In the genomic region with DNA sequence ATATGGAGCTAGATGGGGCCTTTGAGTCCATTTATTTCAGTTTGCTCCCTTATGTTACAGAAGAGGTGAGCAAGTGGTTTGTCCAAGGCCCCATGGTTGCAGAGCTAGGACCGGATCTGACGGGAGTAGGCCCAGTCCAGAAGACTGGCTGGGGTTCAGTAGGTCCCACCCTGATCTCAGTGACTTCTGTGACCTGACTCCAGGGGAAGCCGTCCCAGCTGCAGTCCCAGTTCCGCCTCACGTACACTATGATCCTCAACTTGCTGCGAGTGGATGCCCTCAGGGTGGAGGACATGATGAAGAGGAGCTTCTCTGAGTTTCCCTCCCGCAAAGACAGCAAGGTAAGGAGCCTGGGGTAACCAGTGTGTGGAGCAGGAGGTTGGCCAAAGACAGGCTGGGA, we compare ENCODE assay signal across 18 cellular contexts. TPM values are rescaled to one million over a fixed set of nuclear protein-coding genes. Genes with fewer than 3 reads are reported as not detected.
DNase-seq lines count a peak whose midpoint lies in the region; ATAC-seq and TF ChIP-seq lines count a peak whose summit lies in the region.
"Had no signal": no experiment of that assay in that cellular context is flagged by ENCODE, and none has a peak within 500 bp of the region (broad histone marks: within the 10 kb centered on the region; RNA-seq: fewer than 3 reads in every experiment).

No MANE protein-coding gene starts in this region.

- no peak for TF ChIP-seq CTCF in CD4-positive, alpha-beta T cell (IDR thresholded peaks at IDR 0.05)
- no peak for TF ChIP-seq CTCF in chondrocyte (IDR thresholded peaks at IDR 0.05)

- H3K4me1 ChIP-seq in trophoblast cell (ENCODE audit: control insufficient read depth in 1 of 2, insufficient read depth in 2 of 2, low read length in 2 of 2): peaks cover 4% of the 10 kb centered on the region in 2 experiments

- peaks cover 46% of the 10 kb centered on the region for H3K36me3 Mint-ChIP-seq in activated CD4-positive, alpha-beta memory T cell treated with anti-CD3 and anti-CD28 coated beads for 36 hours
- peaks cover 74% of the 10 kb centered on the region for H3K36me3 Mint-ChIP-seq in activated CD4-positive, alpha-beta memory T cell treated with anti-CD3 and anti-CD28 coated beads, Interleukin-2, amount 10 ng/mL, durations not matched to agents 7 days and 5 days (ENCODE audit: low read depth)
- H3K36me3 Mint-ChIP-seq in CD4-positive, alpha-beta T cell (ENCODE audit: low read depth): peaks cover 92% of the 10 kb centered on the region
- peaks cover 30% of the 10 kb centered on the region for H3K36me3 Mint-ChIP-seq in chondrocyte (ENCODE audit: low read depth)

- no peak overlapping the region for H3K4ac ChIP-seq in trophoblast cell (ENCODE audit: low read depth, low read length)

- no peaks in the 10 kb centered on the region for H3K9me3 ChIP-seq in CD4-positive, alpha-beta T cell (ENCODE audit: control insufficient read depth, low read length)
- H3K9me3 ChIP-seq in trophoblast cell (ENCODE audit: insufficient read depth, low read depth, low read length): no peaks in the 10 kb centered on the region
- H3K9me3 ChIP-seq: A549 had no signal

- no peak overlapping the region for H2AK5ac ChIP-seq in trophoblast cell (ENCODE audit: low read length)

- POLR2A ChIA-PET in activated CD4-positive, alpha-beta memory T cell treated with anti-CD3 and anti-CD28 coated beads for 36 hours (lab: Charles Lee): no interaction called here
- POLR2A ChIA-PET in activated CD4-positive, alpha-beta memory T cell treated with anti-CD3 and anti-CD28 coated beads, Interleukin-2, amount 10 ng/mL, durations not matched to agents 7 days and 5 days (lab: Charles Lee): no interaction called here
- POLR2A ChIA-PET in CD4-positive, alpha-beta T cell (lab: Charles Lee): no interaction called here

- H3K23ac ChIP-seq in trophoblast cell (ENCODE audit: low read length): no peak overlapping the region

- no peak for ATAC-seq in CD4-positive, alpha-beta T cell (ENCODE audit: poor library complexity)
- ATAC-seq in sciatic nerve: no peak
- ATAC-seq: A549; CD8-positive, alpha-beta T cell; GM23338 had no signal

- no peak overlapping the region for H2BK12ac ChIP-seq in trophoblast cell (ENCODE audit: low read length)

- H4K8ac ChIP-seq in trophoblast cell (ENCODE audit: low read depth, low read length): no peak overlapping the region

- CTCF ChIA-PET in activated CD4-positive, alpha-beta memory T cell treated with anti-CD3 and anti-CD28 coated beads for 36 hours (lab: Charles Lee): interaction anchor here (1.8 kb wide), 1 partner anchor 14 kb away, joined by 4 read pairs; no protein-coding TSS in a partner anchor
- CTCF ChIA-PET in activated CD4-positive, alpha-beta memory T cell treated with anti-CD3 and anti-CD28 coated beads, Interleukin-2, amount 10 ng/mL, durations not matched to agents 7 days and 5 days (lab: Charles Lee): no interaction called here
- CTCF ChIA-PET in CD4-positive, alpha-beta T cell (lab: Charles Lee): no interaction called here

- H3K27ac Mint-ChIP-seq in activated CD4-positive, alpha-beta memory T cell treated with anti-CD3 and anti-CD28 coated beads for 36 hours: peak overlapping the region; percentile 18
- H3K27ac Mint-ChIP-seq in activated CD4-positive, alpha-beta memory T cell treated with anti-CD3 and anti-CD28 coated beads, Interleukin-2, amount 10 ng/mL, durations not matched to agents 7 days and 5 days: no peak overlapping the region
- peak overlapping the region; percentile 58 for H3K27ac Mint-ChIP-seq in CD4-positive, alpha-beta T cell
- H3K27ac Mint-ChIP-seq in chondrocyte (ENCODE audit: unreplicated experiment): no peak overlapping the region
- H3K27ac Mint-ChIP-seq: GM23338 had no signal

- no peak for DNase-seq in activated CD4-positive, alpha-beta memory T cell treated with anti-CD3 and anti-CD28 coated beads for 36 hours
- DNase-seq in activated CD4-positive, alpha-beta memory T cell treated with anti-CD3 and anti-CD28 coated beads, Interleukin-2, amount 10 ng/mL, durations not matched to agents 7 days and 5 days: no peak
- DNase-seq in CD4-positive, alpha-beta T cell: no peak
- peak; percentile 55 for DNase-seq in chondrocyte (ENCODE audit: low spot score)
- DNase-seq in sciatic nerve (ENCODE audit: low spot score): peak; percentile 42
- DNase-seq in SKM-1 treated with dmso at 0.1 percent for 144 hours (lab: John Stamatoyannopoulos, UW; ENCODE audit: unreplicated experiment): no peak
- DNase-seq in iPS-NIHi11 (ENCODE audit: low spot score): no peak
- no peak for DNase-seq in trophoblast cell
- DNase-seq: AML-193; Calu3; CD8-positive, alpha-beta T cell; DMS79 treated with DMSO at 0.1 percent for 48 hours; GF-D8; HCEC 1CT had no signal

- WGBS in trophoblast cell (ENCODE audit: extremely low coverage, insufficient coverage, insufficient read length): no CpG with 5 or more reads among the region's 7 CpGs

- no peak overlapping the region for H4K91ac ChIP-seq in trophoblast cell (ENCODE audit: low read depth, low read length)

- H3K27ac ChIP-seq in CD4-positive, alpha-beta T cell (ENCODE audit: low read depth, low read length): no peak overlapping the region
- no peak overlapping the region for H3K27ac ChIP-seq in trophoblast cell (ENCODE audit: low read depth, low read length)
- H3K27ac ChIP-seq: 22Rv1, A549, C4-2B had no signal

- H3K27me3 Mint-ChIP-seq in activated CD4-positive, alpha-beta memory T cell treated with anti-CD3 and anti-CD28 coated beads for 36 hours: no peaks in the 10 kb centered on the region
- no peaks in the 10 kb centered on the region for H3K27me3 Mint-ChIP-seq in activated CD4-positive, alpha-beta memory T cell treated with anti-CD3 and anti-CD28 coated beads, Interleukin-2, amount 10 ng/mL, durations not matched to agents 7 days and 5 days
- H3K27me3 Mint-ChIP-seq in CD4-positive, alpha-beta T cell: no peaks in the 10 kb centered on the region
- no peaks in the 10 kb centered on the region for H3K27me3 Mint-ChIP-seq in chondrocyte (ENCODE audit: low read depth)

- no peak overlapping the region for H3K4me3 Mint-ChIP-seq in activated CD4-positive, alpha-beta memory T cell treated with anti-CD3 and anti-CD28 coated beads for 36 hours
- H3K4me3 Mint-ChIP-seq in activated CD4-positive, alpha-beta memory T cell treated with anti-CD3 and anti-CD28 coated beads, Interleukin-2, amount 10 ng/mL, durations not matched to agents 7 days and 5 days: no peak overlapping the region
- no peak overlapping the region for H3K4me3 Mint-ChIP-seq in CD4-positive, alpha-beta T cell
- no peak overlapping the region for H3K4me3 Mint-ChIP-seq in chondrocyte (ENCODE audit: unreplicated experiment)
- H3K4me3 Mint-ChIP-seq: CD8-positive, alpha-beta T cell; GM23338 had no signal

- no peak overlapping the region for H3K18ac ChIP-seq in trophoblast cell (ENCODE audit: low read length)

- no peaks in the 10 kb centered on the region for H3K9me3 Mint-ChIP-seq in activated CD4-positive, alpha-beta memory T cell treated with anti-CD3 and anti-CD28 coated beads for 36 hours
- H3K9me3 Mint-ChIP-seq in activated CD4-positive, alpha-beta memory T cell treated with anti-CD3 and anti-CD28 coated beads, Interleukin-2, amount 10 ng/mL, durations not matched to agents 7 days and 5 days: no peaks in the 10 kb centered on the region
- no peaks in the 10 kb centered on the region for H3K9me3 Mint-ChIP-seq in CD4-positive, alpha-beta T cell
- no peaks in the 10 kb centered on the region for H3K9me3 Mint-ChIP-seq in chondrocyte (ENCODE audit: low read depth)
- H3K9me3 Mint-ChIP-seq: CD8-positive, alpha-beta T cell; GM23338 had no signal

- H3K79me2 ChIP-seq in trophoblast cell (ENCODE audit: control insufficient read depth, insufficient read depth, low read length, poor library complexity): no peaks in the 10 kb centered on the region

- H3K4me1 Mint-ChIP-seq in activated CD4-positive, alpha-beta memory T cell treated with anti-CD3 and anti-CD28 coated beads for 36 hours (ENCODE audit: low read depth): peaks cover 23% of the 10 kb centered on the region
- peaks cover 29% of the 10 kb centered on the region for H3K4me1 Mint-ChIP-seq in activated CD4-positive, alpha-beta memory T cell treated with anti-CD3 and anti-CD28 coated beads, Interleukin-2, amount 10 ng/mL, durations not matched to agents 7 days and 5 days
- H3K4me1 Mint-ChIP-seq in CD4-positive, alpha-beta T cell (ENCODE audit: low read depth): peaks cover 10% of the 10 kb centered on the region
- peaks cover 20% of the 10 kb centered on the region for H3K4me1 Mint-ChIP-seq in chondrocyte (ENCODE audit: low read depth)
- H3K4me1 Mint-ChIP-seq: GM23338 had no signal

- H3K27me3 ChIP-seq in CD4-positive, alpha-beta T cell (ENCODE audit: control insufficient read depth, insufficient read depth, low read length): no peaks in the 10 kb centered on the region
- H3K27me3 ChIP-seq in trophoblast cell (ENCODE audit: insufficient read depth, low read length): no peaks in the 10 kb centered on the region

- H4K12ac ChIP-seq in trophoblast cell (ENCODE audit: low read depth, low read length): no peak overlapping the region

- H3K79me1 ChIP-seq in trophoblast cell (ENCODE audit: low read length): peaks cover under 1% of the 10 kb centered on the region

- H2AFZ ChIP-seq in trophoblast cell (ENCODE audit: insufficient read depth, low read length, poor library complexity): no peak overlapping the region
- H2AFZ ChIP-seq: GM23338 had no signal

- intact Hi-C loops in activated CD4-positive, alpha-beta memory T cell treated with anti-CD3 and anti-CD28 coated beads for 36 hours (cut with micrococcal nuclease): no loop called here
- intact Hi-C loops in CD4-positive, alpha-beta T cell (cut with DNase I, micrococcal nuclease): no loop called here
- intact Hi-C loops in sciatic nerve (cut with DNase I): no loop called here

- H3K14ac ChIP-seq in trophoblast cell (ENCODE audit: low read length): no peak overlapping the region

- no peak overlapping the region for H3K4me3 ChIP-seq in trophoblast cell (ENCODE audit: low read depth, low read length)
- H3K4me3 ChIP-seq: A549, GM23338 had no signal

- H3K4me2 ChIP-seq in trophoblast cell (ENCODE audit: low read length): no peak overlapping the region
- H3K4me2 ChIP-seq: A549, GM23338 had no signal

- no peak overlapping the region for H2BK5ac ChIP-seq in trophoblast cell (ENCODE audit: low read depth, low read length, poor library complexity)

- peaks cover 80 to 81% of the 10 kb centered on the region in 2 experiments for H3K36me3 ChIP-seq in trophoblast cell (ENCODE audit: control insufficient read depth in 1 of 2, insufficient read depth in 2 of 2, low read length in 2 of 2)

- no peak overlapping the region for H3K9ac ChIP-seq in trophoblast cell (ENCODE audit: low read length)

- H2BK120ac ChIP-seq in trophoblast cell (ENCODE audit: insufficient read depth, low read length, poor library complexity): no peak overlapping the region

RNA-seq across cellular contexts. Expression of a gene that starts 5.4 kb away (rescaled TPM):
- 10 to 100 TPM; 10.8 to 12.3 TPM for total RNA-seq in activated CD4-positive, alpha-beta memory T cell treated with anti-CD3 and anti-CD28 coated beads for 36 hours
- total RNA-seq in activated CD4-positive, alpha-beta memory T cell treated with anti-CD3 and anti-CD28 coated beads, Interleukin-2, amount 10 ng/mL, durations not matched to agents 7 days and 5 days: 10 to 100 TPM; 16.7 to 17.5 TPM
- 10 to 100 TPM; 30.0 to 31.1 TPM for total RNA-seq in CD4-positive, alpha-beta T cell
- total RNA-seq in chondrocyte (15.8 to 25.9 TPM (median 19.3 TPM) in 3 replicates), sciatic nerve (23.0 TPM)
- 15.6 and 18.1 TPM in 2 replicates for polyA plus RNA-seq in trophoblast cell (2013)

RNA-seq across cellular contexts. Expression of a gene that starts 7.5 kb away (rescaled TPM):
- 100 to 1,000 TPM in 1 of 2 experiments, 10 to 100 TPM in 1; 95.7 to 101 TPM for total RNA-seq in activated CD4-positive, alpha-beta memory T cell treated with anti-CD3 and anti-CD28 coated beads for 36 hours
- total RNA-seq in activated CD4-positive, alpha-beta memory T cell treated with anti-CD3 and anti-CD28 coated beads, Interleukin-2, amount 10 ng/mL, durations not matched to agents 7 days and 5 days: 10 to 100 TPM; 69.4 to 74.2 TPM
- 100 to 1,000 TPM; 133 to 141 TPM for total RNA-seq in CD4-positive, alpha-beta T cell
- total RNA-seq in chondrocyte: 56.9 to 85.6 TPM (median 61.2 TPM) in 3 replicates
- total RNA-seq in sciatic nerve: 60.0 TPM
- polyA plus RNA-seq in trophoblast cell (2013): 31.8 and 32.6 TPM in 2 replicates

RNA-seq across cellular contexts. Expression of a gene that starts 7.7 kb away (rescaled TPM):
- 10 to 100 TPM; 87.1 to 89.0 TPM for total RNA-seq in activated CD4-positive, alpha-beta memory T cell treated with anti-CD3 and anti-CD28 coated beads for 36 hours
- 10 to 100 TPM; 69.6 to 70.6 TPM for total RNA-seq in activated CD4-positive, alpha-beta memory T cell treated with anti-CD3 and anti-CD28 coated beads, Interleukin-2, amount 10 ng/mL, durations not matched to agents 7 days and 5 days
- 10 to 100 TPM; 53.8 to 58.2 TPM for total RNA-seq in CD4-positive, alpha-beta T cell
- total RNA-seq in chondrocyte: 43.5 to 59.3 TPM (median 50.6 TPM) in 3 replicates
- 55.1 TPM for total RNA-seq in sciatic nerve
- 71.0 and 73.0 TPM in 2 replicates for polyA plus RNA-seq in trophoblast cell (2013)

RNA-seq across cellular contexts. Expression of a gene that starts 15.4 kb away (rescaled TPM):
- total RNA-seq in activated CD4-positive, alpha-beta memory T cell treated with anti-CD3 and anti-CD28 coated beads for 36 hours: 1 to 10 TPM; 4.5 to 4.8 TPM
- total RNA-seq in activated CD4-positive, alpha-beta memory T cell treated with anti-CD3 and anti-CD28 coated beads, Interleukin-2, amount 10 ng/mL, durations not matched to agents 7 days and 5 days: 1 to 10 TPM; 3.3 to 5.7 TPM
- total RNA-seq in CD4-positive, alpha-beta T cell: 1 to 10 TPM; 4.2 TPM
- total RNA-seq in chondrocyte: 7.2 to 13.3 TPM (median 10.5 TPM) in 3 replicates
- 453 TPM for total RNA-seq in sciatic nerve
- polyA plus RNA-seq in trophoblast cell (2013): 0.82 and 1.3 TPM in 2 replicates

RNA-seq across cellular contexts. Expression of a gene that starts 20.6 kb away (rescaled TPM):
- total RNA-seq in activated CD4-positive, alpha-beta memory T cell treated with anti-CD3 and anti-CD28 coated beads for 36 hours: under 1 TPM; 0.76 to 0.82 TPM
- under 1 TPM; 0.58 to 0.60 TPM for total RNA-seq in activated CD4-positive, alpha-beta memory T cell treated with anti-CD3 and anti-CD28 coated beads, Interleukin-2, amount 10 ng/mL, durations not matched to agents 7 days and 5 days
- total RNA-seq in CD4-positive, alpha-beta T cell: 1 to 10 TPM; 1.5 to 2.2 TPM
- total RNA-seq in chondrocyte: 2.3 to 3.2 TPM (median 2.6 TPM) in 3 replicates
- 72.6 TPM for total RNA-seq in sciatic nerve
- 0.23 and 0.50 TPM in 2 replicates for polyA plus RNA-seq in trophoblast cell (2013)
- total RNA-seq: GM23338 had no signal

Comparison
In these comparisons a context has a peak if more than half of its experiments do, and no peak if none do; other contexts are left out.
1. H3K27ac Mint-ChIP-seq: peak in activated CD4-positive, alpha-beta memory T cell treated with anti-CD3 and anti-CD28 coated beads for 36 hours (single experiment) and CD4-positive, alpha-beta T cell (single experiment); none in activated CD4-positive, alpha-beta memory T cell treated with anti-CD3 and anti-CD28 coated beads, Interleukin-2, amount 10 ng/mL, durations not matched to agents 7 days and 5 days (single experiment) and chondrocyte (single experiment).
2. DNase-seq: peak in chondrocyte (single experiment) and sciatic nerve (single experiment); none in activated CD4-positive, alpha-beta memory T cell treated with anti-CD3 and anti-CD28 coated beads for 36 hours (single experiment), activated CD4-positive, alpha-beta memory T cell treated with anti-CD3 and anti-CD28 coated beads, Interleukin-2, amount 10 ng/mL, durations not matched to agents 7 days and 5 days (single experiment), CD4-positive, alpha-beta T cell (0 of 10), SKM-1 treated with dmso at 0.1 percent for 144 hours (single experiment), iPS-NIHi11 (single experiment) and trophoblast cell (0 of 2).